ENCODE assay signal across 8 cellular contexts in genomic region chr6:46490425-46491200, GRCh38. TPM values are rescaled to one million over a fixed set of nuclear protein-coding genes. Genes with fewer than 3 reads are reported as not detected.
A peak's percentile ranks its signal among the peaks of the same experiment; 100 is the strongest.
DNase-seq lines count a peak whose midpoint lies in the region; ATAC-seq and TF ChIP-seq lines count a peak whose summit lies in the region.

No MANE protein-coding gene starts in this region.

- H3K27ac ChIP-seq in SJSA1: peak overlapping the region; percentile 32; the same call in 1 of the 2 replicates

- TF ChIP-seq CTCF in fibroblast of mammary gland (conservative IDR thresholded peaks at IDR 0.05; ENCODE audit: control insufficient read depth, insufficient read depth, low read depth, low read length): peak; percentile 6

- no peaks in the 10 kb centered on the region for H3K9me3 Mint-ChIP-seq in natural killer cell treated with Interleukin-12 subunit alpha and Interleukin-12 subunit beta and Interleukin-15 and Interleukin-18, amount 100 ng/mL, for 72 hours

- DNase-seq in stimulated activated CD4-positive, alpha-beta T cell treated with anti-CD3 and anti-CD28 coated beads, Interleukin-15, amount 100 ng/mL, for 24 hours: peak; percentile 1
- no peak for DNase-seq in stimulated activated CD4-positive, alpha-beta T cell treated with anti-CD3 and anti-CD28 coated beads, Interleukin-4, amount 100 ng/mL, for 4 hours
- DNase-seq in SJSA1 (ENCODE audit: low read depth in 1 of 2, low spot score in 2 of 2): peak; percentile 31 to 46
- DNase-seq in fibroblast of mammary gland (ENCODE audit: low read depth): no peak
- DNase-seq in natural killer cell treated with Interleukin-12 subunit alpha and Interleukin-12 subunit beta and Interleukin-15 and Interleukin-18, amount 100 ng/mL, for 72 hours (ENCODE audit: low spot score): no peak
- DNase-seq in cortex of kidney (lab: John Stamatoyannopoulos, UW): no peak
- no peak for DNase-seq in T1000 (lab: John Stamatoyannopoulos, UW)
- DNase-seq in DMS153 (lab: John Stamatoyannopoulos, UW): no peak

- H3K4me1 ChIP-seq in SJSA1 (replicated peaks): peaks cover 7% of the 10 kb centered on the region

- no peak overlapping the region for H3K27ac Mint-ChIP-seq in natural killer cell treated with Interleukin-12 subunit alpha and Interleukin-12 subunit beta and Interleukin-15 and Interleukin-18, amount 100 ng/mL, for 72 hours

- H3K9me3 ChIP-seq in SJSA1 (replicated peaks): no peaks in the 10 kb centered on the region

- no peak for ATAC-seq in natural killer cell treated with Interleukin-12 subunit alpha and Interleukin-12 subunit beta and Interleukin-15 and Interleukin-18, amount 100 ng/mL, for 72 hours

- peaks cover 4% of the 10 kb centered on the region; the same call in 1 of the 2 replicates for H3K36me3 ChIP-seq in SJSA1

- H3K4me3 Mint-ChIP-seq in natural killer cell treated with Interleukin-12 subunit alpha and Interleukin-12 subunit beta and Interleukin-15 and Interleukin-18, amount 100 ng/mL, for 72 hours: peak overlapping the region; percentile 61

- H3K27me3 Mint-ChIP-seq in natural killer cell treated with Interleukin-12 subunit alpha and Interleukin-12 subunit beta and Interleukin-15 and Interleukin-18, amount 100 ng/mL, for 72 hours: peaks cover 46 to 74% of the 10 kb centered on the region in 2 donors

- no peaks in the 10 kb centered on the region for H3K27me3 ChIP-seq in SJSA1 (replicated peaks)

- H3K4me1 Mint-ChIP-seq in natural killer cell treated with Interleukin-12 subunit alpha and Interleukin-12 subunit beta and Interleukin-15 and Interleukin-18, amount 100 ng/mL, for 72 hours (ENCODE audit: low read depth in 2 of 2): peaks cover 6 to 8% of the 10 kb centered on the region in 2 donors

- H3K36me3 Mint-ChIP-seq in natural killer cell treated with Interleukin-12 subunit alpha and Interleukin-12 subunit beta and Interleukin-15 and Interleukin-18, amount 100 ng/mL, for 72 hours: no peaks in the 10 kb centered on the region

- H3K4me3 ChIP-seq in SJSA1 (peak overlapping the region; percentile 90), fibroblast of mammary gland (ENCODE audit: control insufficient read depth, low read depth, low read length) (peak overlapping the region; percentile 16)

RNA-seq across cellular contexts. Expression of gene RCAN2, which starts 0.6 kb away (rescaled TPM):
- total RNA-seq in SJSA1 (2014; rRNA removed; shearing (Covaris generic)): 19.6 and 20.8 TPM in 2 replicates
- total RNA-seq in natural killer cell treated with Interleukin-12 subunit alpha and Interleukin-12 subunit beta and Interleukin-15 and Interleukin-18, amount 100 ng/mL, for 72 hours: 1 to 10 TPM in 1 of 2 donors, under 1 TPM in 1; 0.55 to 7.6 TPM

Comparison
In these comparisons a context has a peak if more than half of its experiments do, and no peak if none do; other contexts are left out.
1. DNase-seq: peak in stimulated activated CD4-positive, alpha-beta T cell treated with anti-CD3 and anti-CD28 coated beads, Interleukin-15, amount 100 ng/mL, for 24 hours (single experiment) and SJSA1 (2 of 2); none in stimulated activated CD4-positive, alpha-beta T cell treated with anti-CD3 and anti-CD28 coated beads, Interleukin-4, amount 100 ng/mL, for 4 hours (0 of 2), fibroblast of mammary gland (single experiment), natural killer cell treated with Interleukin-12 subunit alpha and Interleukin-12 subunit beta and Interleukin-15 and Interleukin-18, amount 100 ng/mL, for 72 hours (single experiment), cortex of kidney (single experiment), T1000 (single experiment) and DMS153 (single experiment).